In the genomic region with DNA sequence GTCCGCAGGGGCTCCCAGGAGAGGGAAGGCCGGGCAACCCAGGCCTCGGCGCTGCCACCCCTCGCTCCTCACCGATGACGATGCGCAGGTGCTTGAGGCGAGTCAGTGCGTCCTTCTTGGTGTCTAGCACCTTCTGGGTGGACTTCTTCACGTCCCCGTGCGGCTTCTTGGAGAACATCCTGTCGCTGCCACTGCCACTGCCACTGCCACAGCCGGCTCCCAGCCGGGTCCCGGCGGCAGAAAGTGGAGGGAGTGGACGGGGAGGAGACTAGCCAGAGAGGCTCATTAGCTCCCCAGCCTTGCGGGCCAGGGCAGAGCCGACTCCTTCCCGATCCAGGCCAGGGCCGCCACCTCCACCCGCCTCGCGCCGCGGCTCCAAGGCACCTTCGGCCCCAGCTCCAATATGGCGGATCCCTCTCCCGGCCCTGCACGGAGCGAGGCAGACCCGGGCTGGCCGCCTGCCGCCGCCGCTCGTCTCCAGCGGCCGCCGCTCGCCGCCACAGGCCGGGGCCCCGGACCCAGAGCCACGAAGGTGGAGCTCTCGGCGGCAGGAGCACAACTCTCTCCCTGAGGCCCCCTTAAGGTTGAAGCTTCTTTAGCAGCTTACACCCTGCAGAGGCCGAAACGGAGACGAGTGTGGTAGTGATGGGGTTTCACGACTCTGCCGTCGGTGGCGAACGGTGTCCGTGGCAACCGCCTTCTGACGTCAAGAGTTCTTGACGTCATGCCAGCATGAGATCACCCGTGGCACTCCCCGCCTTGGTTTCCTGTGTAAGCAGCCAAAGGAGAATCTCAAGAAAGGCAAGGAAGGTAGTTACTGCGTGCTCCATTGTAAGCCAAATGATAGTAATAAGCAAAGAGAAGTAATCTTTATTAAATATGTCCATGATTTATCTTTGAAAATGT, we compare ENCODE assay signal across 1 cellular context.
TF ChIP-seq lines count a peak whose summit lies in the region.
"Not testable (repeated sequence)": the region's sequence is repeated elsewhere in the genome, so short reads cannot be mapped to it uniquely, and the experiment has no call there.

A gene (minus strand): TSS at position 638 of the 906 bp plus-strand sequence. CDS start 460 bp downstream, at position 178.

TF ChIP-seq in K562, 482 proteins besides CTCF, POLR2A, EP300 and RAD21 (continued from another document):
- TF ChIP-seq, protein P1, sequence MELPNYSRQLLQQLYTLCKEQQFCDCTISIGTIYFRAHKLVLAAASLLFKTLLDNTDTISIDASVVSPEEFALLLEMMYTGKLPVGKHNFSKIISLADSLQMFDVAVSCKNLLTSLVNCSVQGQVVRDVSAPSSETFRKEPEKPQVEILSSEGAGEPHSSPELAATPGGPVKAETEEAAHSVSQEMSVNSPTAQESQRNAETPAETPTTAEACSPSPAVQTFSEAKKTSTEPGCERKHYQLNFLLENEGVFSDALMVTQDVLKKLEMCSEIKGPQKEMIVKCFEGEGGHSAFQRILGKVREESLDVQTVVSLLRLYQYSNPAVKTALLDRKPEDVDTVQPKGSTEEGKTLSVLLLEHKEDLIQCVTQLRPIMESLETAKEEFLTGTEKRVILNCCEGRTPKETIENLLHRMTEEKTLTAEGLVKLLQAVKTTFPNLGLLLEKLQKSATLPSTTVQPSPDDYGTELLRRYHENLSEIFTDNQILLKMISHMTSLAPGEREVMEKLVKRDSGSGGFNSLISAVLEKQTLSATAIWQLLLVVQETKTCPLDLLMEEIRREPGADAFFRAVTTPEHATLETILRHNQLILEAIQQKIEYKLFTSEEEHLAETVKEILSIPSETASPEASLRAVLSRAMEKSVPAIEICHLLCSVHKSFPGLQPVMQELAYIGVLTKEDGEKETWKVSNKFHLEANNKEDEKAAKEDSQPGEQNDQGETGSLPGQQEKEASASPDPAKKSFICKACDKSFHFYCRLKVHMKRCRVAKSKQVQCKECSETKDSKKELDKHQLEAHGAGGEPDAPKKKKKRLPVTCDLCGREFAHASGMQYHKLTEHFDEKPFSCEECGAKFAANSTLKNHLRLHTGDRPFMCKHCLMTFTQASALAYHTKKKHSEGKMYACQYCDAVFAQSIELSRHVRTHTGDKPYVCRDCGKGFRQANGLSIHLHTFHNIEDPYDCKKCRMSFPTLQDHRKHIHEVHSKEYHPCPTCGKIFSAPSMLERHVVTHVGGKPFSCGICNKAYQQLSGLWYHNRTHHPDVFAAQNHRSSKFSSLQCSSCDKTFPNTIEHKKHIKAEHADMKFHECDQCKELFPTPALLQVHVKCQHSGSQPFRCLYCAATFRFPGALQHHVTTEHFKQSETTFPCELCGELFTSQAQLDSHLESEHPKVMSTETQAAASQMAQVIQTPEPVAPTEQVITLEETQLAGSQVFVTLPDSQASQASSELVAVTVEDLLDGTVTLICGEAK (IDR thresholded peaks at IDR 0.05): peak; percentile 26; the same call in 1 of the 2 replicates
- TF ChIP-seq, protein P1 (CRISPR knock-in tag; IDR thresholded peaks at IDR 0.05): not testable (repeated sequence)
- TF ChIP-seq MTA3 (IDR thresholded peaks at IDR 0.05; ENCODE audit: borderline replicate concordance) (peak; percentile 98), YY1 (IDR thresholded peaks at IDR 0.05; ENCODE audit: borderline replicate concordance in 1 of 3, control insufficient read depth in 1 of 3, extremely low read depth in 1 of 3, insufficient read depth in 3 of 3, insufficient read length in 1 of 3, insufficient replicate concordance in 2 of 3, low read depth in 1 of 3, low read length in 2 of 3) (peak in 2 of 3 experiments; percentile 38 to 66), BMI1 (IDR thresholded peaks at IDR 0.05; ENCODE audit: low read length) (peak; percentile 60; the same call in 1 of the 2 replicates), TBP (optimal IDR thresholded peaks at IDR 0.05; ENCODE audit: low read depth, low read length) (peak; percentile 71), RFX1 (IDR thresholded peaks at IDR 0.05) (peak; percentile 95), L3MBTL2 (IDR thresholded peaks at IDR 0.05) (peak; percentile 36; the same call in 1 of the 2 replicates), CREB1 (IDR thresholded peaks at IDR 0.05) (peak; percentile 96), CREB1 (CRISPR knock-in tag; IDR thresholded peaks at IDR 0.05) (peak; percentile 96), KHSRP (IDR thresholded peaks at IDR 0.05) (peak; percentile 79), TARDBP (IDR thresholded peaks at IDR 0.05) (peak; percentile 98), MYC (IDR thresholded peaks at IDR 0.05; ENCODE audit: low read depth, low read length) (peak; percentile 28; the same call in 1 of the 2 replicates), RBBP5 (IDR thresholded peaks at IDR 0.05; ENCODE audit: borderline replicate concordance, insufficient read depth, low read length, poor library complexity, severe bottlenecking) (peak; percentile 67), NONO (IDR thresholded peaks at IDR 0.05; ENCODE audit: low read depth in 2 of 2, low read length in 1 of 2) (peak in 1 of 2 experiments; percentile 71; a peak in 2 of 4 replicates), SUPT5H (IDR thresholded peaks at IDR 0.05) (peak; percentile 54; the same call in 1 of the 2 replicates), CREM (IDR thresholded peaks at IDR 0.05; ENCODE audit: low read depth) (peak; percentile 99), ATF7 (IDR thresholded peaks at IDR 0.05) (peak; percentile 95), PML (IDR thresholded peaks at IDR 0.05; ENCODE audit: low read length) (peak; percentile 21; the same call in 1 of the 2 replicates), GABPB1 (CRISPR knock-in tag; IDR thresholded peaks at IDR 0.05) (peak; percentile 86), FOXP1 (CRISPR knock-in tag; IDR thresholded peaks at IDR 0.05) (0 out of 2 replicates have a peak, but pooled peaks have one; percentile 26), MBD2 (IDR thresholded peaks at IDR 0.05; ENCODE audit: borderline replicate concordance, low read depth) (0 out of 2 replicates have a peak, but pooled peaks have one; percentile 24)
- TF ChIP-seq, protein P2, sequence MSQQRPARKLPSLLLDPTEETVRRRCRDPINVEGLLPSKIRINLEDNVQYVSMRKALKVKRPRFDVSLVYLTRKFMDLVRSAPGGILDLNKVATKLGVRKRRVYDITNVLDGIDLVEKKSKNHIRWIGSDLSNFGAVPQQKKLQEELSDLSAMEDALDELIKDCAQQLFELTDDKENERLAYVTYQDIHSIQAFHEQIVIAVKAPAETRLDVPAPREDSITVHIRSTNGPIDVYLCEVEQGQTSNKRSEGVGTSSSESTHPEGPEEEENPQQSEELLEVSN (IDR thresholded peaks at IDR 0.05; ENCODE audit: borderline replicate concordance in 1 of 2, extremely low read depth in 1 of 2, insufficient read depth in 1 of 2, insufficient read length in 1 of 2, low read depth in 1 of 2, low read length in 1 of 2, poor library complexity in 1 of 2, severe bottlenecking in 1 of 2): peak in 1 of 2 experiments; percentile 13
- TF ChIP-seq, protein P3, sequence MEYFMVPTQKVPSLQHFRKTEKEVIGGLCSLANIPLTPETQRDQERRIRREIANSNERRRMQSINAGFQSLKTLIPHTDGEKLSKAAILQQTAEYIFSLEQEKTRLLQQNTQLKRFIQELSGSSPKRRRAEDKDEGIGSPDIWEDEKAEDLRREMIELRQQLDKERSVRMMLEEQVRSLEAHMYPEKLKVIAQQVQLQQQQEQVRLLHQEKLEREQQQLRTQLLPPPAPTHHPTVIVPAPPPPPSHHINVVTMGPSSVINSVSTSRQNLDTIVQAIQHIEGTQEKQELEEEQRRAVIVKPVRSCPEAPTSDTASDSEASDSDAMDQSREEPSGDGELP (CRISPR knock-in tag; IDR thresholded peaks at IDR 0.05; ENCODE audit: borderline replicate concordance): peak; percentile 56; the same call in 1 of the 2 replicates
- not testable (repeated sequence) for TF ChIP-seq MYC (CRISPR knock-in tag; IDR thresholded peaks at IDR 0.05; ENCODE audit: borderline replicate concordance, low read depth)
- TF ChIP-seq, protein P4, sequence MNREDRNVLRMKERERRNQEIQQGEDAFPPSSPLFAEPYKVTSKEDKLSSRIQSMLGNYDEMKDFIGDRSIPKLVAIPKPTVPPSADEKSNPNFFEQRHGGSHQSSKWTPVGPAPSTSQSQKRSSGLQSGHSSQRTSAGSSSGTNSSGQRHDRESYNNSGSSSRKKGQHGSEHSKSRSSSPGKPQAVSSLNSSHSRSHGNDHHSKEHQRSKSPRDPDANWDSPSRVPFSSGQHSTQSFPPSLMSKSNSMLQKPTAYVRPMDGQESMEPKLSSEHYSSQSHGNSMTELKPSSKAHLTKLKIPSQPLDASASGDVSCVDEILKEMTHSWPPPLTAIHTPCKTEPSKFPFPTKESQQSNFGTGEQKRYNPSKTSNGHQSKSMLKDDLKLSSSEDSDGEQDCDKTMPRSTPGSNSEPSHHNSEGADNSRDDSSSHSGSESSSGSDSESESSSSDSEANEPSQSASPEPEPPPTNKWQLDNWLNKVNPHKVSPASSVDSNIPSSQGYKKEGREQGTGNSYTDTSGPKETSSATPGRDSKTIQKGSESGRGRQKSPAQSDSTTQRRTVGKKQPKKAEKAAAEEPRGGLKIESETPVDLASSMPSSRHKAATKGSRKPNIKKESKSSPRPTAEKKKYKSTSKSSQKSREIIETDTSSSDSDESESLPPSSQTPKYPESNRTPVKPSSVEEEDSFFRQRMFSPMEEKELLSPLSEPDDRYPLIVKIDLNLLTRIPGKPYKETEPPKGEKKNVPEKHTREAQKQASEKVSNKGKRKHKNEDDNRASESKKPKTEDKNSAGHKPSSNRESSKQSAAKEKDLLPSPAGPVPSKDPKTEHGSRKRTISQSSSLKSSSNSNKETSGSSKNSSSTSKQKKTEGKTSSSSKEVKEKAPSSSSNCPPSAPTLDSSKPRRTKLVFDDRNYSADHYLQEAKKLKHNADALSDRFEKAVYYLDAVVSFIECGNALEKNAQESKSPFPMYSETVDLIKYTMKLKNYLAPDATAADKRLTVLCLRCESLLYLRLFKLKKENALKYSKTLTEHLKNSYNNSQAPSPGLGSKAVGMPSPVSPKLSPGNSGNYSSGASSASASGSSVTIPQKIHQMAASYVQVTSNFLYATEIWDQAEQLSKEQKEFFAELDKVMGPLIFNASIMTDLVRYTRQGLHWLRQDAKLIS (CRISPR knock-in tag; IDR thresholded peaks at IDR 0.05): 0 out of 2 replicates have a peak, but pooled peaks have one; percentile 59
